ENCODE assay signal across 30 cellular contexts in the genomic region with DNA sequence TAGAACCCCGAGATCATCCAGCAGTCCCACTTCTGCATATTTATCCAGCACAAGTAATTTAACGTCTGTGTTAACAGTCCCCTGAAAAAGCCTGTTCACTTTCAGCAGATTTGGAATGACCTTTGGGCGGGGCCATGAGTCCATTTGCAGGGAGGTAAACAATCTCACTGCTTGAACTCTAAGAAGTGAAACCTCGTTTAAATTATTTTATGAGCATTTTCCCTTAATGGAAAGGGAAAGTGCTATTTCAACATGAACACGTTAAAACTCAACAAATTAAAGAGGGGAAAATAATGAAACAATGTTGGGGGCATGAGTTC.
"Had no signal": no experiment of that assay in that cellular context is flagged by ENCODE, and none has a peak within 500 bp of the region (broad histone marks: within the 10 kb centered on the region; RNA-seq: fewer than 3 reads in every experiment).

No MANE protein-coding gene starts in this region.

- ATAC-seq: activated CD8-positive, alpha-beta T cell treated with anti-CD3 and anti-CD28 coated beads for 36 hours; mucosa of descending colon; natural killer cell treated with Interleukin-12 subunit alpha and Interleukin-12 subunit beta and Interleukin-15 and Interleukin-18, amount 100 ng/mL, for 72 hours; right cardiac atrium had no signal

- H3K27me3 Mint-ChIP-seq: activated CD8-positive, alpha-beta T cell treated with anti-CD3 and anti-CD28 coated beads for 36 hours had no signal

- H3K36me3 ChIP-seq: esophagus squamous epithelium, left lung, spleen, thoracic aorta, uterus had no signal

- H3K4me3 ChIP-seq: esophagus squamous epithelium, left lung, lung, mucosa of descending colon, spleen, thoracic aorta, uterus had no signal

- H3K27ac ChIP-seq: epithelial cell of prostate, esophagus squamous epithelium, left lung, spleen, thoracic aorta, uterus had no signal

- H3K4me1 ChIP-seq: uterus had no signal

- H3K27ac Mint-ChIP-seq: activated CD8-positive, alpha-beta T cell treated with anti-CD3 and anti-CD28 coated beads for 36 hours; activated naive CD4-positive, alpha-beta T cell treated with anti-CD3 and anti-CD28 coated beads, Interleukin-2, amount 10 ng/mL, durations not matched to agents 7 days and 5 days; natural killer cell treated with Interleukin-12 subunit alpha and Interleukin-12 subunit beta and Interleukin-15 and Interleukin-18, amount 100 ng/mL, for 72 hours; T-helper 1 cell treated with Interleukin-12 subunit alpha and Interleukin-12 subunit beta and Interleukin-4 antibody, amounts not matched to agents 30 μg/mL and 1 μg/mL, for 36 hours; type B pancreatic cell had no signal

- H3K9me3 Mint-ChIP-seq: natural killer cell treated with Interleukin-12 subunit alpha and Interleukin-12 subunit beta and Interleukin-15 and Interleukin-18, amount 100 ng/mL, for 72 hours had no signal

- H3K9me3 ChIP-seq: esophagus squamous epithelium, left lung, mucosa of descending colon, SK-N-SH, spleen, thoracic aorta, uterus had no signal

- H3K36me3 Mint-ChIP-seq: type B pancreatic cell had no signal

- H3K27me3 ChIP-seq: uterus had no signal

- FAIRE-seq: bronchial epithelial cell, colon, endometrium, frontal cortex, islet of Langerhans had no signal

- H3K4me3 Mint-ChIP-seq: activated CD8-positive, alpha-beta T cell treated with anti-CD3 and anti-CD28 coated beads for 36 hours; activated naive CD4-positive, alpha-beta T cell treated with anti-CD3 and anti-CD28 coated beads, Interleukin-2, amount 10 ng/mL, durations not matched to agents 7 days and 5 days; activated T-helper 1 cell treated with anti-CD3 and anti-CD28 coated beads, Interleukin-12 subunit alpha, Interleukin-12 subunit beta, Interleukin-2, Interleukin-4 antibody, amounts not matched to agents 30 ng/mL and 10 ng/mL and 1 ng/mL, durations not matched to agents 14 hours and 24 hours and 36 hours; natural killer cell treated with Interleukin-12 subunit alpha and Interleukin-12 subunit beta and Interleukin-15 and Interleukin-18, amount 100 ng/mL, for 72 hours; T-helper 1 cell treated with Interleukin-12 subunit alpha and Interleukin-12 subunit beta and Interleukin-4 antibody, amounts not matched to agents 30 μg/mL and 1 μg/mL, for 36 hours; type B pancreatic cell had no signal

- DNase-seq: activated CD4-positive, CD25-positive, alpha-beta regulatory T cell treated with anti-CD3 and anti-CD28 coated beads, Interleukin-2, amount 50 U/mL, for 72 hours; activated CD8-positive, alpha-beta T cell treated with anti-CD3 and anti-CD28 coated beads for 36 hours; activated gamma-delta T cell; activated naive CD4-positive, alpha-beta T cell treated with anti-CD3 and anti-CD28 coated beads, Interleukin-2, amount 10 ng/mL, durations not matched to agents 7 days and 5 days; anterior cingulate cortex; dermis blood vessel endothelial cell; effector CD8-positive, alpha-beta T cell; esophagus squamous epithelium; mesendoderm; mucosa of descending colon; posterior cingulate gyrus; SK-N-SH; spleen; stimulated activated naive CD4-positive, alpha-beta T cell treated with Interleukin-2 at 50 U/mL for 16 hours; SW 1271; uterus had no signal
